In the genomic region with DNA sequence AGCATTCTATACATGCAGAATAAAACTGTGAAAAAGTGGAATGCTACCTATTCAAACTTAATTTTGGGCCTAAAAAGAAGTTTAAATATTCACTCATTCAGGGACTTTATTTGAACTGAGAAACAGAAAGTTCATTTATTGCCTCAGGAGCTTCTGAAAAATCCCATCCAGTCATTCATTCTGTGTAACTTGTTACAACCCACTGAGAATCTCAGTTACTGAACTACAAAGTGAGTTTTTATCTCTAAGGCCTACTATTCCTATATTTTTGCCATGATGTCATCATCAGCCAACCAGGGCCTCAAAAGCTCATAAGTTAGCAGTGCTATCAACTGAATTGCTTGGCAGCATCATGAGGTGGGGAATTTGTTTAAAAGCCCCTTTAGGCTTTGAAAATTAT, we compare ENCODE assay signal across 24 cellular contexts.
DNase-seq lines count a peak whose midpoint lies in the region; ATAC-seq and TF ChIP-seq lines count a peak whose summit lies in the region.
"Had no signal": no experiment of that assay in that cellular context is flagged by ENCODE, and none has a peak within 500 bp of the region (broad histone marks: within the 10 kb centered on the region; RNA-seq: fewer than 3 reads in every experiment).

No MANE protein-coding gene starts in this region.

- no peaks in the 10 kb centered on the region for H3K9me3 Mint-ChIP-seq in activated naive CD4-positive, alpha-beta T cell treated with anti-CD3 and anti-CD28 coated beads for 36 hours
- H3K9me3 Mint-ChIP-seq: CD8-positive, alpha-beta memory T cell; HFFc6 had no signal

- in situ Hi-C loops in GM13977 (cut with MboI; ENCODE audit: low pct_unique_long_range_greater_than_20kb, low sequenced_read_pairs, unreplicated experiment): no loop called here

- H3K4me3 Mint-ChIP-seq in activated naive CD4-positive, alpha-beta T cell treated with anti-CD3 and anti-CD28 coated beads for 36 hours: no peak overlapping the region
- H3K4me3 Mint-ChIP-seq: CD4-positive, CD25-positive, alpha-beta regulatory T cell; CD8-positive, alpha-beta memory T cell; HFFc6 had no signal

- no peak overlapping the region for H3K18ac ChIP-seq in mesendoderm (ENCODE audit: low read length)

- H3K27me3 ChIP-seq in mesendoderm (ENCODE audit: insufficient read depth, low read length, poor library complexity): no peaks in the 10 kb centered on the region
- H3K27me3 ChIP-seq in right atrium auricular region: no peaks in the 10 kb centered on the region
- H3K27me3 ChIP-seq: BE2C had no signal

- no peak overlapping the region for H3K4ac ChIP-seq in mesendoderm (ENCODE audit: low read depth, low read length)

- CTCF ChIA-PET in activated naive CD4-positive, alpha-beta T cell treated with anti-CD3 and anti-CD28 coated beads for 36 hours (lab: Charles Lee): interaction anchor here (1.1 to 1.4 kb wide), 2 partner anchors 11 to 175 kb away, joined by 3 read pairs; no protein-coding TSS in a partner anchor

- H3K36me3 Mint-ChIP-seq in activated naive CD4-positive, alpha-beta T cell treated with anti-CD3 and anti-CD28 coated beads for 36 hours (ENCODE audit: low read depth): no peaks in the 10 kb centered on the region

- no peaks in the 10 kb centered on the region for H3K36me3 ChIP-seq in mesendoderm (ENCODE audit: control insufficient read depth, insufficient read depth, low read length)
- no peaks in the 10 kb centered on the region for H3K36me3 ChIP-seq in right atrium auricular region
- H3K36me3 ChIP-seq: BE2C had no signal

- H3K27ac ChIP-seq in mesendoderm (ENCODE audit: low read depth, low read length) (no peak overlapping the region), right atrium auricular region (no peak overlapping the region)
- H3K27ac ChIP-seq: GM23248, HL-60 had no signal

- peak; percentile 22 for DNase-seq in activated naive CD4-positive, alpha-beta T cell treated with anti-CD3 and anti-CD28 coated beads for 36 hours
- no peak for DNase-seq in activated naive CD4-positive, alpha-beta T cell treated with Interleukin-2 at 50 U/mL for 16 hours
- DNase-seq in GM13977 (ENCODE audit: low spot score) (peak; percentile 32), NCI-H226 (peak; percentile 34), mesendoderm (no peak), right atrium auricular region (ENCODE audit: low spot score) (no peak)
- no peak for DNase-seq in stimulated activated naive CD8-positive, alpha-beta T cell treated with anti-CD3 and anti-CD28 coated beads, Interleukin-15, Interleukin-2, amounts not matched to agents 100 U/mL and 50 U/mL, for 24 hours
- DNase-seq: ACHN; BE2C; C1 segment of cervical spinal cord; CD4-positive, CD25-positive, alpha-beta regulatory T cell; CD8-positive, alpha-beta memory T cell; COR-L47; DMS 273 treated with DMSO at 0.1 percent for 48 hours; DMS53; DND-41; EL; GM23248; HCEC 1CT; HFFc6; IMR-90 had no signal

- intact Hi-C loops in activated naive CD4-positive, alpha-beta T cell treated with anti-CD3 and anti-CD28 coated beads for 36 hours (cut with micrococcal nuclease): loop anchor here (5.0 kb wide), 1 partner anchor 1801 kb away; no protein-coding TSS in a partner anchor

- no peaks in the 10 kb centered on the region for H3K9me3 ChIP-seq in right atrium auricular region
- H3K9me3 ChIP-seq: BE2C had no signal

- H2BK120ac ChIP-seq in mesendoderm (ENCODE audit: low read depth, low read length): no peak overlapping the region

- peak; percentile 21 for ATAC-seq in stimulated activated naive CD8-positive, alpha-beta T cell treated with anti-CD3 and anti-CD28 coated beads, Interleukin-15, Interleukin-2, amounts not matched to agents 100 U/mL and 50 U/mL, for 24 hours
- ATAC-seq in GM21367 (IDR thresholded peaks at IDR 0.05; ENCODE audit: unreplicated experiment): no peak
- ATAC-seq: K562 had no signal

- H2BK15ac ChIP-seq in mesendoderm (replicated peaks; ENCODE audit: low read depth): no peak overlapping the region

- H3K4me1 ChIP-seq in mesendoderm (ENCODE audit: control insufficient read depth, low read depth, low read length): no peaks in the 10 kb centered on the region
- H3K4me1 ChIP-seq in right atrium auricular region: peaks cover 0 to 5% of the 10 kb centered on the region in 2 donors
- H3K4me1 ChIP-seq: BE2C had no signal

- H3K4me1 Mint-ChIP-seq in activated naive CD4-positive, alpha-beta T cell treated with anti-CD3 and anti-CD28 coated beads for 36 hours (ENCODE audit: low read depth): peaks cover 28% of the 10 kb centered on the region

- H3K27me3 Mint-ChIP-seq in activated naive CD4-positive, alpha-beta T cell treated with anti-CD3 and anti-CD28 coated beads for 36 hours (ENCODE audit: low read depth): no peaks in the 10 kb centered on the region
- H3K27me3 Mint-ChIP-seq: CD4-positive, CD25-positive, alpha-beta regulatory T cell; CD8-positive, alpha-beta memory T cell had no signal

- no peak overlapping the region for H3K56ac ChIP-seq in mesendoderm (ENCODE audit: low read length)

- H4K8ac ChIP-seq in mesendoderm (ENCODE audit: low read depth, low read length): no peak overlapping the region

- no peak overlapping the region for H4K5ac ChIP-seq in mesendoderm (ENCODE audit: low read length)

- no peak overlapping the region for H2BK5ac ChIP-seq in mesendoderm (ENCODE audit: low read length)

- no peaks in the 10 kb centered on the region for H3K79me2 ChIP-seq in mesendoderm (ENCODE audit: control insufficient read depth, insufficient read depth, low read length)

- TF ChIP-seq CTCF in GM13977 (IDR thresholded peaks at IDR 0.05; ENCODE audit: extremely low read depth, insufficient read depth, missing control alignments) (no peak), right atrium auricular region (IDR thresholded peaks at IDR 0.05) (no peak)

- H2AK5ac ChIP-seq in mesendoderm (ENCODE audit: low read length): no peak overlapping the region

- H3K4me3 ChIP-seq in mesendoderm (ENCODE audit: low read length) (no peak overlapping the region), right atrium auricular region (no peak overlapping the region)
- H3K4me3 ChIP-seq: GM23248, K562 had no signal

- no peak overlapping the region for H3K9ac ChIP-seq in mesendoderm (ENCODE audit: low read length)
- H3K9ac ChIP-seq: GM23248 had no signal

- H3K27ac Mint-ChIP-seq in activated naive CD4-positive, alpha-beta T cell treated with anti-CD3 and anti-CD28 coated beads for 36 hours: no peak overlapping the region
- H3K27ac Mint-ChIP-seq: CD4-positive, CD25-positive, alpha-beta regulatory T cell; HFFc6 had no signal

- H3K23ac ChIP-seq in mesendoderm (ENCODE audit: low read length): no peak overlapping the region

- no peak overlapping the region for H3K4me2 ChIP-seq in mesendoderm (ENCODE audit: low read length)

- H3K79me1 ChIP-seq in mesendoderm (ENCODE audit: low read length): no peaks in the 10 kb centered on the region

Comparison
In these comparisons a context has a peak if more than half of its experiments do, and no peak if none do; other contexts are left out.
1. DNase-seq: peak in activated naive CD4-positive, alpha-beta T cell treated with anti-CD3 and anti-CD28 coated beads for 36 hours (single experiment), GM13977 (single experiment) and NCI-H226 (single experiment); none in activated naive CD4-positive, alpha-beta T cell treated with Interleukin-2 at 50 U/mL for 16 hours (single experiment), stimulated activated naive CD8-positive, alpha-beta T cell treated with anti-CD3 and anti-CD28 coated beads, Interleukin-15, Interleukin-2, amounts not matched to agents 100 U/mL and 50 U/mL, for 24 hours (single experiment), mesendoderm (single experiment) and right atrium auricular region (single experiment).